13 cellular contexts compared by ENCODE assay signal in genomic region chr13:21735621-21736401, GRCh38.
DNase-seq lines count a peak whose midpoint lies in the region; TF ChIP-seq lines count a peak whose summit lies in the region.
"Had no signal": no experiment of that assay in that cellular context is flagged by ENCODE, and none has a peak within 500 bp of the region (broad histone marks: within the 10 kb centered on the region; RNA-seq: fewer than 3 reads in every experiment).

No MANE protein-coding gene starts in this region.

- intact Hi-C loops in esophagus muscularis mucosa (cut with DNase I) = no loop called here

- H3K36me3 ChIP-seq in esophagus muscularis mucosa = no peaks in the 10 kb centered on the region
- H3K36me3 ChIP-seq: suprapubic skin had no signal

- TF ChIP-seq EP300 in esophagus muscularis mucosa (IDR thresholded peaks at IDR 0.05) = no peak

- H3K27me3 ChIP-seq in esophagus muscularis mucosa = no peaks in the 10 kb centered on the region

- 36% methylated on average over 16 of the region's 16 CpGs for WGBS in esophagus muscularis mucosa

- DNase-seq in NCI-H510A treated with DMSO at 0.1 percent for 48 hours (lab: John Stamatoyannopoulos, UW) (peak; percentile 2), NCI-H510A (lab: John Stamatoyannopoulos, UW) (no peak), esophagus muscularis mucosa (ENCODE audit: extremely low spot score) (peak; percentile 89), myocyte (ENCODE audit: low read depth) (peak; percentile 10), ureter (ENCODE audit: low spot score) (peak; percentile 38), KBM-7 (no peak), activated T-cell treated with anti-CD3 and anti-CD28 coated beads for 4 hours (no peak), NCI-H524 treated with DMSO at 0.1 percent for 48 hours (lab: John Stamatoyannopoulos, UW) (no peak)
- DNase-seq: activated CD4-positive, alpha-beta T cell treated with anti-CD3 and anti-CD28 coated beads for 48 hours; effector CD8-positive, alpha-beta T cell; foreskin melanocyte; naive thymus-derived CD4-positive, alpha-beta T cell had no signal

- peaks cover 0 to 9% (median 0%) of the 10 kb centered on the region in 4 donors for H3K9me3 ChIP-seq in esophagus muscularis mucosa
- H3K9me3 ChIP-seq: suprapubic skin had no signal

- H3K27ac ChIP-seq in esophagus muscularis mucosa (replicated peaks in 1 of 4) = no peak overlapping the region
- H3K27ac ChIP-seq: suprapubic skin had no signal

- in situ Hi-C loops in KBM-7 (cut with MboI; ENCODE audit: low pct_unique_long_range_greater_than_20kb, low sequenced_read_pairs) = no loop called here

- H3K4me3 ChIP-seq in esophagus muscularis mucosa = peak overlapping the region in 2 of 4 donors; percentile 2 to 22
- H3K4me3 ChIP-seq: suprapubic skin had no signal

- H3K4me1 ChIP-seq in esophagus muscularis mucosa = peaks cover 4 to 15% (median 11%) of the 10 kb centered on the region in 4 donors

- no peak for TF ChIP-seq CTCF in esophagus muscularis mucosa (IDR thresholded peaks at IDR 0.05)

- no peak for TF ChIP-seq POLR2A in esophagus muscularis mucosa (IDR thresholded peaks at IDR 0.05; ENCODE audit: low read depth)

Comparison
In these comparisons a context has a peak if more than half of its experiments do, and no peak if none do; other contexts are left out.
1. DNase-seq: peak in NCI-H510A treated with DMSO at 0.1 percent for 48 hours (single experiment), esophagus muscularis mucosa (single experiment), myocyte (single experiment) and ureter (single experiment); none in NCI-H510A (single experiment), KBM-7 (single experiment), activated T-cell treated with anti-CD3 and anti-CD28 coated beads for 4 hours (single experiment) and NCI-H524 treated with DMSO at 0.1 percent for 48 hours (single experiment).